1 cellular context compared by ENCODE assay signal in genomic region chr17:27566673-27567562, GRCh38.
A peak's percentile ranks its signal among the peaks of the same experiment; 100 is the strongest.
TF ChIP-seq lines count a peak whose summit lies in the region.

No MANE protein-coding gene starts in this region.

TF ChIP-seq in K562, 482 proteins besides CTCF, POLR2A, EP300 and RAD21 (continued from another document and continues in another):
- TF ChIP-seq TSC22D4 (tag; IDR thresholded peaks at IDR 0.05) (no peak), ZNF668 (CRISPR knock-in tag; IDR thresholded peaks at IDR 0.05) (no peak), PHB (CRISPR knock-in tag; IDR thresholded peaks at IDR 0.05) (no peak), SREBF2 (CRISPR knock-in tag; IDR thresholded peaks at IDR 0.05) (no peak), ZBTB40 (IDR thresholded peaks at IDR 0.05) (no peak), ZBTB40 (CRISPR knock-in tag; IDR thresholded peaks at IDR 0.05) (no peak), ZNF79 (CRISPR knock-in tag; IDR thresholded peaks at IDR 0.05; ENCODE audit: low read depth) (no peak), TCF7 (IDR thresholded peaks at IDR 0.05; ENCODE audit: borderline replicate concordance) (no peak), SMAD1 (IDR thresholded peaks at IDR 0.05; ENCODE audit: low read depth, low read length, partially characterized antibody) (no peak), ZBTB5 (IDR thresholded peaks at IDR 0.05) (no peak), RAD51 (IDR thresholded peaks at IDR 0.05; ENCODE audit: borderline replicate concordance, low read depth) (no peak), FOXA1 (IDR thresholded peaks at IDR 0.05; ENCODE audit: borderline replicate concordance) (no peak), ESRRA (IDR thresholded peaks at IDR 0.05; ENCODE audit: borderline replicate concordance, low read depth) (no peak), FOXP1 (CRISPR knock-in tag; IDR thresholded peaks at IDR 0.05) (no peak), RBM39 (optimal IDR thresholded peaks at IDR 0.05; ENCODE audit: low read depth, low read length) (no peak), POLR2H (tag; IDR thresholded peaks at IDR 0.05; ENCODE audit: low read depth) (no peak), THRAP3 (IDR thresholded peaks at IDR 0.05; ENCODE audit: borderline replicate concordance) (no peak), ZNF274 (IDR thresholded peaks at IDR 0.05; ENCODE audit: borderline replicate concordance, low read depth, low read length) (no peak), YY1 (IDR thresholded peaks at IDR 0.05; ENCODE audit: borderline replicate concordance in 1 of 3, control insufficient read depth in 1 of 3, extremely low read depth in 1 of 3, insufficient read depth in 3 of 3, insufficient read length in 1 of 3, insufficient replicate concordance in 2 of 3, low read depth in 1 of 3, low read length in 2 of 3) (peak in 1 of 3 experiments; percentile 24), CREB3 (tag; conservative IDR thresholded peaks at IDR 0.05; ENCODE audit: low read depth) (no peak), ZNF277 (CRISPR knock-in tag; IDR thresholded peaks at IDR 0.05; ENCODE audit: borderline replicate concordance) (no peak), SMARCA4 (IDR thresholded peaks at IDR 0.05) (no peak), HOMEZ (CRISPR knock-in tag; IDR thresholded peaks at IDR 0.05) (no peak), HMG20B (CRISPR knock-in tag; IDR thresholded peaks at IDR 0.05) (no peak), CEBPZ (IDR thresholded peaks at IDR 0.05; ENCODE audit: borderline replicate concordance, low read depth, low read length) (no peak), ELF2 (CRISPR knock-in tag; IDR thresholded peaks at IDR 0.05) (no peak), CHD2 (IDR thresholded peaks at IDR 0.05; ENCODE audit: low read depth, low read length) (no peak), ZNF740 (CRISPR knock-in tag; IDR thresholded peaks at IDR 0.05) (no peak), ZNF740 (tag; IDR thresholded peaks at IDR 0.05) (no peak), ADNP (tag; IDR thresholded peaks at IDR 0.05) (no peak), PTTG1 (tag; IDR thresholded peaks at IDR 0.05; ENCODE audit: low read depth) (0 out of 2 replicates have a peak, but pooled peaks have one; percentile 26), MTA1 (IDR thresholded peaks at IDR 0.05; ENCODE audit: borderline replicate concordance) (no peak), TOE1 (IDR thresholded peaks at IDR 0.05; ENCODE audit: borderline replicate concordance) (no peak), TOE1 (CRISPR knock-in tag; IDR thresholded peaks at IDR 0.05; ENCODE audit: borderline replicate concordance, low read depth) (no peak), SIX5 (IDR thresholded peaks at IDR 0.05; ENCODE audit: borderline replicate concordance in 1 of 2, insufficient read depth in 1 of 2, low read depth in 1 of 2, low read length in 2 of 2) (no peak), ZKSCAN8 (CRISPR knock-in tag; IDR thresholded peaks at IDR 0.05) (0 out of 2 replicates have a peak, but pooled peaks have one; percentile 30), HMGN3 (IDR thresholded peaks at IDR 0.05; ENCODE audit: borderline replicate concordance, extremely low read depth, insufficient read length, low read depth, low read length) (no peak), CBX1 (IDR thresholded peaks at IDR 0.05; ENCODE audit: low read depth) (no peak), MYBL2 (IDR thresholded peaks at IDR 0.05; ENCODE audit: low read depth) (no peak), MYBL2 (CRISPR knock-in tag; IDR thresholded peaks at IDR 0.05; ENCODE audit: borderline replicate concordance) (no peak), NFE2L1 (tag; IDR thresholded peaks at IDR 0.05; ENCODE audit: borderline replicate concordance, low read depth) (0 out of 2 replicates have a peak, but pooled peaks have one; percentile 8), CHD4 (IDR thresholded peaks at IDR 0.05; ENCODE audit: insufficient read depth, insufficient replicate concordance, low read depth, low read length, poor library complexity, severe bottlenecking) (no peak), ZNF445 (CRISPR knock-in tag; IDR thresholded peaks at IDR 0.05; ENCODE audit: low read depth) (no peak), THAP7 (CRISPR knock-in tag; IDR thresholded peaks at IDR 0.05) (no peak), SNRNP70 (optimal IDR thresholded peaks at IDR 0.05; ENCODE audit: low read depth, low read length) (no peak)
